Comparison of ENCODE assay signal across 5 cellular contexts in the genomic region with DNA sequence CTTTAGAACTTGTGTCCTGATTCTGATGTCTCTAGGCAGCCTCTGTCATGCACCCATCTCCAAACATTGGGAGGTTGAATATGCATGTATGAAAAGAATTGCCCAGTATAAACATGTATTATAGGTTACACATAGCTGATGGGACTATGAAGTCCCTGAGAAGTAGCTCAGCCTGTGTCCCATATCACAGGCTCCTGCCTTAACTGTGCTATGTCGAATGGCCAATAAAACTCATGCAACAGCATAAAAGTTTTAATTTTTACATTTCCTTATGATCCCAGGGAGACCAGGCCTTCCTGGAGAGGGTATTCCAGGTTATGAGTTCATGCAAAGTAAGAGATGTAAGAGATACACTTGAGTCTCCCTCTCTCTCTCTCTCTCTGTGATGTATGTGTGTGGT.
"Had no signal": no experiment of that assay in that cellular context is flagged by ENCODE, and none has a peak within 500 bp of the region (broad histone marks: within the 10 kb centered on the region; RNA-seq: fewer than 3 reads in every experiment).

No MANE protein-coding gene starts in this region.

- H3K4me3 ChIP-seq: K562 had no signal

- H3K27ac ChIP-seq: HL-60 had no signal

- ATAC-seq: HepG2, K562 had no signal

- DNase-seq: KBM-7, KG1 had no signal
